In the genomic region with DNA sequence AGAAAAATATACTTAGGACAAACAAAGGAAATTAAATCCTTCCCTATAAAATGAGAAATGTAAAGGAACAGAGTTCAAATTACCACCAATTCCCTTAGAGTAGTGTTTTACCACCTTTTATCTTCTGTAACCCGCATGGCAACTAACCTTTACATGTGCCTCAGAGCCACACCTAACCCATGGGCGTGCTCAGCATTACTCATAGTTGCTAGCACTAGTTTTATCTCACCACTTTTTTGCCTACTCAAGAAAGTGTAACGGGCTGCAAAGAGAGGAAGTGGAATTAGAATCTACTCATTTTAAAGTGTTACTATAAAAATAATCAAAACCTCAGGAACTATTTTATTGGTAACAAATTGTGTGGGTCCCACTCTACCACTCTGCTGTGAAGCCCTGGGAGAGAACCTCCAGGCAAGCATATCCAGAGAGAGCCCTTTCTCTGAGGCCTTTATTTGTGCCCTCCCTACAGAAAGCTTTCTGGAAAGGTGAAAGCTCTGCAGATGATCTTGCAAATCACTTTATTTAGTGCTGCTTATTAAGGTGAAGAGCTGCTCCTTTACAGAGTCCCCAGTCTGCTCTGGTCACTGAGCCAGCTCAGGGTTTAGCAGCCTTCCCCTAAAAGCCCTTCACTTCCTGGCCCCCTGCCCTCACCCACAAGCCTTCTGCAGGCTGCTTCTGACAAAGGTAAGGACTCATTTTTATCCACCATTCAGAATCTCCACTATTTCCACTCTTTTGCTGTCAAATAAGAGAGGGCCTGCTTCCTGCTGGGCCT, we compare ENCODE assay signal across 7 cellular contexts.
DNase-seq lines count a peak whose midpoint lies in the region; ATAC-seq, FAIRE-seq and TF ChIP-seq lines count a peak whose summit lies in the region.

No MANE protein-coding gene starts in this region.

- peak; percentile 97 for ATAC-seq in HG03442 (IDR thresholded peaks at IDR 0.05; ENCODE audit: unreplicated experiment)

- H3K4me2 ChIP-seq in keratinocyte (ENCODE audit: control insufficient read depth, extremely low read depth, insufficient read depth, low read depth, low read length), result peak overlapping the region; percentile 13

- peak overlapping the region; percentile 18 for H3K27ac ChIP-seq in keratinocyte (ENCODE audit: control insufficient read depth, insufficient read depth, low read length)
- peak overlapping the region in 1 of 3 donors; percentile 27 for H3K27ac ChIP-seq in thyroid gland

- TF ChIP-seq POLR2A in thyroid gland (IDR thresholded peaks at IDR 0.05), result no peak

- H3K9me3 ChIP-seq in keratinocyte (ENCODE audit: control insufficient read depth, low read depth, low read length), result no peaks in the 10 kb centered on the region
- H3K9me3 ChIP-seq in thyroid gland, result no peaks in the 10 kb centered on the region

- H3K9ac ChIP-seq in keratinocyte (ENCODE audit: control insufficient read depth, extremely low read depth, insufficient read depth, low read length), result no peak overlapping the region

- intact Hi-C loops in thyroid gland (cut with DNase I), result no loop called here

- H4K20me1 ChIP-seq in keratinocyte (ENCODE audit: control insufficient read depth, extremely low read depth, insufficient read depth, low read length), result no peaks in the 10 kb centered on the region

- H3K4me1 ChIP-seq in keratinocyte (ENCODE audit: control insufficient read depth, extremely low read depth, insufficient read depth, low read length), result peaks cover 10% of the 10 kb centered on the region
- H3K4me1 ChIP-seq in thyroid gland, result peaks cover 0 to 15% of the 10 kb centered on the region in 2 donors

- WGBS in thyroid gland, 2 donors, result 67 to 73% methylated on average over 3 of the region's 3 CpGs

- TF ChIP-seq CTCF in GM20000 (IDR thresholded peaks at IDR 0.05; ENCODE audit: extremely low read depth, missing control alignments), result no peak
- no peak for TF ChIP-seq CTCF in keratinocyte (optimal IDR thresholded peaks at IDR 0.05 in 1 of 3, IDR thresholded peaks at IDR 0.05 in 1 of 3, conservative IDR thresholded peaks at IDR 0.05 in 1 of 3; ENCODE audit: extremely low read depth in 1 of 3, insufficient read depth in 2 of 3, low read length in 3 of 3)
- TF ChIP-seq CTCF in thyroid gland (IDR thresholded peaks at IDR 0.05), result no peak

- FAIRE-seq in keratinocyte (lab: Jason Lieb, UNC), result peak; percentile 59

- H2AFZ ChIP-seq in keratinocyte (ENCODE audit: control insufficient read depth, low read length), result no peak overlapping the region

- H3K4me3 ChIP-seq in keratinocyte (ENCODE audit: control insufficient read depth in 2 of 3, extremely low read depth in 1 of 3, insufficient read depth in 2 of 3, low read depth in 1 of 3, low read length in 3 of 3) (no peak overlapping the region), thyroid gland (replicated peaks in 1 of 3) (no peak overlapping the region)

- H3K36me3 ChIP-seq in keratinocyte (ENCODE audit: control insufficient read depth in 2 of 2, extremely low read depth in 1 of 2, insufficient read depth in 2 of 2, low read length in 2 of 2), result no peaks in the 10 kb centered on the region
- no peaks in the 10 kb centered on the region for H3K36me3 ChIP-seq in thyroid gland

- H3K27me3 ChIP-seq in keratinocyte (ENCODE audit: control insufficient read depth, extremely low read depth, insufficient read depth, low read length) (no peaks in the 10 kb centered on the region), thyroid gland (no peaks in the 10 kb centered on the region)

- H3K79me2 ChIP-seq in keratinocyte (ENCODE audit: control insufficient read depth, insufficient read depth, low read length), result no peaks in the 10 kb centered on the region

- H3K9me1 ChIP-seq in keratinocyte (ENCODE audit: control insufficient read depth, extremely low read depth, insufficient read depth, low read length), result no peaks in the 10 kb centered on the region

- dilution Hi-C loops in keratinocyte (cut with MboI; ENCODE audit: extremely low pct_ligation_motif_present, low sequenced_read_pairs), result no loop called here

- DNase-seq in GM20000 (ENCODE audit: low spot score) (peak; percentile 10), keratinocyte (ENCODE audit: low read depth, low spot score) (no peak), thyroid gland (peak; percentile 47 to 51), globus pallidus (ENCODE audit: low spot score) (no peak), SHP77 (lab: John Stamatoyannopoulos, UW) (no peak)
- DNase-seq in activated CD4-positive, alpha-beta T cell treated with anti-CD3 and anti-CD28 coated beads, Interleukin-2, amount 50 U/mL, for 4 hours, result peak; percentile 59 to 67

Comparison
In these comparisons a context has a peak if more than half of its experiments do, and no peak if none do; other contexts are left out.
1. DNase-seq: peak in GM20000 (single experiment), activated CD4-positive, alpha-beta T cell treated with anti-CD3 and anti-CD28 coated beads, Interleukin-2, amount 50 U/mL, for 4 hours (2 of 2) and thyroid gland (2 of 2); none in keratinocyte (single experiment), globus pallidus (single experiment) and SHP77 (0 of 2).